8 cellular contexts compared by ENCODE assay signal in the genomic region with DNA sequence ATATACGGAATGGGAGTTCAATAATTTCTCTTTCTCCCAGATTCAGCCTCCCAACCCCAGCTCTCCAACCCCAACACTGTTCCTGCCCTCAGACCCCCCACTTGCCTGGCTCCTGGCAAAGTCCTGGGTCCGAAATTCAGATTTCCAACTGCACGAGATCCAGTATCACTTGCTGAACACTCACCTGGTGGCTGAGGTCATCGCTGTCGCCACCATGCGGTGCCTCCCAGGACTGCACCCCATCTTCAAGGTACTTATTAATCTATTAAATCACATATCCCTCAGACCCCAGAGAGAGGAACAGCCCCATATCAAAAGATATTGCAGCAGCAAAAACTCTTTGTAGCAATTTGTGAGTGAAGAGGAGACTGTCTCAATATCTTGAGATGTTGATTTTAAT. TPM values are rescaled to one million over a fixed set of nuclear protein-coding genes. Genes with fewer than 3 reads are reported as not detected.
A peak's percentile ranks its signal among the peaks of the same experiment; 100 is the strongest.
DNase-seq lines count a peak whose midpoint lies in the region; TF ChIP-seq lines count a peak whose summit lies in the region.

No MANE protein-coding gene starts in this region.

- TF ChIP-seq POLR2A in spleen (IDR thresholded peaks at IDR 0.05) = no peak

- peak overlapping the region; percentile 59 for H3K27ac Mint-ChIP-seq in endodermal cell
- H3K27ac Mint-ChIP-seq in activated T-helper 1 cell treated with anti-CD3 and anti-CD28 coated beads, Interleukin-12 subunit alpha, Interleukin-12 subunit beta, Interleukin-2, Interleukin-4 antibody, amounts not matched to agents 30 ng/mL and 10 ng/mL and 1 ng/mL, durations not matched to agents 14 hours and 24 hours and 36 hours = no peak overlapping the region

- no peaks in the 10 kb centered on the region; the same call in 1 of the 2 replicates for H3K36me3 ChIP-seq in SU-DHL-6 (ENCODE audit: low read length)
- peaks cover 36% of the 10 kb centered on the region for H3K36me3 ChIP-seq in endodermal cell (ENCODE audit: control insufficient read depth, insufficient read depth, low read length)
- peaks cover 2 to 83% (median 57%) of the 10 kb centered on the region in 6 donors for H3K36me3 ChIP-seq in spleen

- H3K4me3 Mint-ChIP-seq in endodermal cell = no peak overlapping the region
- no peak overlapping the region for H3K4me3 Mint-ChIP-seq in activated T-helper 1 cell treated with anti-CD3 and anti-CD28 coated beads, Interleukin-12 subunit alpha, Interleukin-12 subunit beta, Interleukin-2, Interleukin-4 antibody, amounts not matched to agents 30 ng/mL and 10 ng/mL and 1 ng/mL, durations not matched to agents 14 hours and 24 hours and 36 hours

- intact Hi-C loops in spleen (cut with DNase I; ENCODE audit: low total_unique reads) (loop anchor here (10.0 kb wide), 1 partner anchor 337 kb away; no protein-coding TSS in a partner anchor), posterior vena cava (cut with DNase I) (loop anchor here (5.0 to 10.0 kb wide), 2 partner anchors 89 to 337 kb away; no protein-coding TSS in a partner anchor)
- intact Hi-C loops in activated T-helper 1 cell treated with anti-CD3 and anti-CD28 coated beads, Interleukin-12 subunit alpha, Interleukin-12 subunit beta, Interleukin-2, Interleukin-4 antibody, amounts not matched to agents 30 ng/mL and 10 ng/mL and 1 ng/mL, durations not matched to agents 14 hours and 24 hours and 36 hours (cut with micrococcal nuclease) = no loop called here

- H3K27me3 Mint-ChIP-seq in endodermal cell (ENCODE audit: insufficient read depth) = peaks cover 13% of the 10 kb centered on the region
- H3K27me3 Mint-ChIP-seq in activated T-helper 1 cell treated with anti-CD3 and anti-CD28 coated beads, Interleukin-12 subunit alpha, Interleukin-12 subunit beta, Interleukin-2, Interleukin-4 antibody, amounts not matched to agents 30 ng/mL and 10 ng/mL and 1 ng/mL, durations not matched to agents 14 hours and 24 hours and 36 hours (ENCODE audit: insufficient read depth) = no peaks in the 10 kb centered on the region

- H3K4me1 ChIP-seq in endodermal cell (ENCODE audit: control insufficient read depth, insufficient read depth, low read length) = no peaks in the 10 kb centered on the region
- peaks cover 0 to 15% (median 10%) of the 10 kb centered on the region in 6 donors for H3K4me1 ChIP-seq in spleen

- TF ChIP-seq CTCF in GM12874 (IDR thresholded peaks at IDR 0.05; ENCODE audit: insufficient read depth, low read depth, low read length) (peak; percentile 31; the same call in 1 of the 2 replicates), SU-DHL-6 (IDR thresholded peaks at IDR 0.05; ENCODE audit: insufficient read depth, low read length, poor library complexity, severe bottlenecking) (peak; percentile 57), endodermal cell (conservative IDR thresholded peaks at IDR 0.05) (peak; percentile 81), spleen (IDR thresholded peaks at IDR 0.05 in 8 of 11, conservative IDR thresholded peaks at IDR 0.05 in 3 of 11) (peak in 8 of 11 experiments; percentile 13 to 54 (median 46))

- H3K79me2 ChIP-seq in SU-DHL-6 (ENCODE audit: insufficient read depth, low read length) = peaks cover 10% of the 10 kb centered on the region

- H3K36me3 Mint-ChIP-seq in endodermal cell (ENCODE audit: low read depth) = peaks cover 46% of the 10 kb centered on the region
- peaks cover 36% of the 10 kb centered on the region for H3K36me3 Mint-ChIP-seq in activated T-helper 1 cell treated with anti-CD3 and anti-CD28 coated beads, Interleukin-12 subunit alpha, Interleukin-12 subunit beta, Interleukin-2, Interleukin-4 antibody, amounts not matched to agents 30 ng/mL and 10 ng/mL and 1 ng/mL, durations not matched to agents 14 hours and 24 hours and 36 hours (ENCODE audit: low read depth)

- WGBS in endodermal cell (ENCODE audit: insufficient coverage in 1 of 2, insufficient read length in 1 of 2), 2 experiments = 48 to 49% methylated on average over 5 to 6 of the region's 6 CpGs
- WGBS in spleen, 5 donors = 58 to 73% (median 70%) methylated on average over 6 of the region's 6 CpGs

- no peaks in the 10 kb centered on the region for H3K9me3 Mint-ChIP-seq in endodermal cell
- H3K9me3 Mint-ChIP-seq in activated T-helper 1 cell treated with anti-CD3 and anti-CD28 coated beads, Interleukin-12 subunit alpha, Interleukin-12 subunit beta, Interleukin-2, Interleukin-4 antibody, amounts not matched to agents 30 ng/mL and 10 ng/mL and 1 ng/mL, durations not matched to agents 14 hours and 24 hours and 36 hours = no peaks in the 10 kb centered on the region

- H3K27me3 ChIP-seq in SU-DHL-6 (ENCODE audit: low read length) (no peaks in the 10 kb centered on the region), endodermal cell (ENCODE audit: control insufficient read depth, insufficient read depth, low read length, poor library complexity, severe bottlenecking) (peaks cover 3% of the 10 kb centered on the region), spleen (replicated peaks in 1 of 7) (no peaks in the 10 kb centered on the region)

- peaks cover 3% of the 10 kb centered on the region; the same call in 1 of the 2 replicates for H4K20me1 ChIP-seq in SU-DHL-6 (ENCODE audit: low read depth, low read length)

- DNase-seq in endodermal cell (peak; percentile 90), spleen (no peak), DMS79 (lab: John Stamatoyannopoulos, UW) (no peak), ecto neural progenitor cell (ENCODE audit: low spot score) (no peak), posterior vena cava (ENCODE audit: low spot score) (no peak)
- DNase-seq in activated T-helper 1 cell treated with anti-CD3 and anti-CD28 coated beads, Interleukin-12 subunit alpha, Interleukin-12 subunit beta, Interleukin-2, Interleukin-4 antibody, amounts not matched to agents 30 ng/mL and 10 ng/mL and 1 ng/mL, durations not matched to agents 14 hours and 24 hours and 36 hours (ENCODE audit: low spot score) = no peak

- H2AFZ ChIP-seq in SU-DHL-6 (ENCODE audit: low read depth, low read length, severe bottlenecking) = no peak overlapping the region

- H3K4me1 Mint-ChIP-seq in endodermal cell = no peaks in the 10 kb centered on the region
- H3K4me1 Mint-ChIP-seq in activated T-helper 1 cell treated with anti-CD3 and anti-CD28 coated beads, Interleukin-12 subunit alpha, Interleukin-12 subunit beta, Interleukin-2, Interleukin-4 antibody, amounts not matched to agents 30 ng/mL and 10 ng/mL and 1 ng/mL, durations not matched to agents 14 hours and 24 hours and 36 hours (ENCODE audit: low read depth) = peaks cover 14% of the 10 kb centered on the region

- no peaks in the 10 kb centered on the region for H3K9me2 ChIP-seq in SU-DHL-6 (replicated peaks; ENCODE audit: insufficient read depth, low read length)

- no peak overlapping the region for H3K4me3 ChIP-seq in SU-DHL-6 (ENCODE audit: insufficient read depth, low read length, poor library complexity, severe bottlenecking)
- H3K4me3 ChIP-seq in endodermal cell (ENCODE audit: low read length) = no peak overlapping the region
- H3K4me3 ChIP-seq in spleen = no peak overlapping the region

- no peak overlapping the region for H3K4me2 ChIP-seq in SU-DHL-6 (ENCODE audit: low read depth, low read length, poor library complexity, severe bottlenecking)

- peaks cover 3% of the 10 kb centered on the region; the same call in 1 of the 2 replicates for H3F3A ChIP-seq in SU-DHL-6 (ENCODE audit: insufficient read depth)

- H3K27ac ChIP-seq in SU-DHL-6 (ENCODE audit: low read depth, low read length) (no peak overlapping the region), endodermal cell (ENCODE audit: low read depth, low read length) (no peak overlapping the region), spleen (no peak overlapping the region)

- H3K9ac ChIP-seq in SU-DHL-6 (ENCODE audit: low read length) (no peak overlapping the region), endodermal cell (ENCODE audit: extremely low read depth, low read length, poor library complexity, severe bottlenecking) (no peak overlapping the region)

- H3K9me3 ChIP-seq in SU-DHL-6 (ENCODE audit: insufficient read depth, low read length) = no peaks in the 10 kb centered on the region
- no peaks in the 10 kb centered on the region for H3K9me3 ChIP-seq in endodermal cell (ENCODE audit: control insufficient read depth, low read length)
- H3K9me3 ChIP-seq in spleen = no peaks in the 10 kb centered on the region

RNA-seq across cellular contexts. Expression of gene ALOX12, which starts 5.7 kb away (rescaled TPM):
- total RNA-seq in endodermal cell (under 1 TPM; 0.46 to 0.92 TPM), spleen (1 to 10 TPM in 6 of 7 donors, under 1 TPM in 1; 0.79 to 2.5 (median 1.4) TPM), posterior vena cava (under 1 TPM in 1 of 2 donors, not detected in 1; 0.14 TPM)
- polyA plus RNA-seq in endodermal cell (2013, experiment 1 of 2) = 0.18 TPM
- polyA plus RNA-seq in endodermal cell (2013, experiment 2 of 2) = not detected
- polyA plus RNA-seq in spleen = under 1 TPM; 0.15 to 0.35 (median 0.30) TPM
- not detected in 2 replicates for total RNA-seq in activated T-helper 1 cell treated with anti-CD3 and anti-CD28 coated beads, Interleukin-12 subunit alpha, Interleukin-12 subunit beta, Interleukin-2, Interleukin-4 antibody, amounts not matched to agents 30 ng/mL and 10 ng/mL and 1 ng/mL, durations not matched to agents 14 hours and 24 hours and 36 hours

RNA-seq across cellular contexts. Expression of gene RNASEK, which starts 10.9 kb away (rescaled TPM):
- 100 to 1,000 TPM; 233 to 277 TPM for total RNA-seq in endodermal cell
- 221 TPM for polyA plus RNA-seq in endodermal cell (2013, experiment 1 of 2)
- polyA plus RNA-seq in endodermal cell (2013, experiment 2 of 2) = 204 TPM
- 100 to 1,000 TPM; 224 to 335 (median 271) TPM for total RNA-seq in spleen
- polyA plus RNA-seq in spleen = 100 to 1,000 TPM; 369 to 504 (median 411) TPM
- total RNA-seq in activated T-helper 1 cell treated with anti-CD3 and anti-CD28 coated beads, Interleukin-12 subunit alpha, Interleukin-12 subunit beta, Interleukin-2, Interleukin-4 antibody, amounts not matched to agents 30 ng/mL and 10 ng/mL and 1 ng/mL, durations not matched to agents 14 hours and 24 hours and 36 hours = 140 and 144 TPM in 2 replicates
- total RNA-seq in posterior vena cava = 100 to 1,000 TPM; 153 to 154 TPM

RNA-seq across cellular contexts. Expression of gene BCL6B, which starts 21.3 kb away (rescaled TPM):
- total RNA-seq in endodermal cell (1 to 10 TPM; 2.9 to 7.0 TPM), spleen (10 to 100 TPM; 12.9 to 92.5 (median 23.2) TPM), posterior vena cava (10 to 100 TPM; 21.2 to 29.7 TPM)
- polyA plus RNA-seq in endodermal cell (2013, experiment 1 of 2) = 2.0 TPM
- 1.1 TPM for polyA plus RNA-seq in endodermal cell (2013, experiment 2 of 2)
- polyA plus RNA-seq in spleen = 10 to 100 TPM in 1 of 3 donors, 1 to 10 TPM in 2; 4.2 to 16.6 (median 6.9) TPM
- total RNA-seq in activated T-helper 1 cell treated with anti-CD3 and anti-CD28 coated beads, Interleukin-12 subunit alpha, Interleukin-12 subunit beta, Interleukin-2, Interleukin-4 antibody, amounts not matched to agents 30 ng/mL and 10 ng/mL and 1 ng/mL, durations not matched to agents 14 hours and 24 hours and 36 hours = 1.5 and 2.5 TPM in 2 replicates

RNA-seq across cellular contexts. Expression of gene SLC16A13, which starts 34.3 kb away (rescaled TPM):
- total RNA-seq in endodermal cell (10 to 100 TPM; 18.8 to 19.9 TPM), spleen (10 to 100 TPM in 2 of 7 donors, 1 to 10 TPM in 5; 4.0 to 15.3 (median 7.6) TPM), posterior vena cava (1 to 10 TPM; 1.5 to 1.6 TPM)
- polyA plus RNA-seq in endodermal cell (2013, experiment 1 of 2) = 4.3 TPM
- 4.3 TPM for polyA plus RNA-seq in endodermal cell (2013, experiment 2 of 2)
- 1 to 10 TPM; 1.7 to 5.4 (median 1.8) TPM for polyA plus RNA-seq in spleen
- 14.3 and 14.8 TPM in 2 replicates for total RNA-seq in activated T-helper 1 cell treated with anti-CD3 and anti-CD28 coated beads, Interleukin-12 subunit alpha, Interleukin-12 subunit beta, Interleukin-2, Interleukin-4 antibody, amounts not matched to agents 30 ng/mL and 10 ng/mL and 1 ng/mL, durations not matched to agents 14 hours and 24 hours and 36 hours

RNA-seq across cellular contexts. Expression of gene SLC16A11, which starts 42.3 kb away (rescaled TPM):
- total RNA-seq in endodermal cell (under 1 TPM; 0.24 to 0.44 TPM), spleen (1 to 10 TPM in 5 of 7 donors, under 1 TPM in 1, not detected in 1; 0.51 to 3.6 (median 2.9) TPM), posterior vena cava (1 to 10 TPM in 1 of 2 donors, under 1 TPM in 1; 0.52 to 1.3 TPM)
- 0.43 TPM for polyA plus RNA-seq in endodermal cell (2013, experiment 1 of 2)
- 0.54 TPM for polyA plus RNA-seq in endodermal cell (2013, experiment 2 of 2)
- 1 to 10 TPM; 1.9 to 3.9 (median 2.1) TPM for polyA plus RNA-seq in spleen
- total RNA-seq in activated T-helper 1 cell treated with anti-CD3 and anti-CD28 coated beads, Interleukin-12 subunit alpha, Interleukin-12 subunit beta, Interleukin-2, Interleukin-4 antibody, amounts not matched to agents 30 ng/mL and 10 ng/mL and 1 ng/mL, durations not matched to agents 14 hours and 24 hours and 36 hours = 0.34 and 0.47 TPM in 2 replicates

Comparison
In these comparisons a context has a peak if more than half of its experiments do, and no peak if none do; other contexts are left out.
1. CTCF ChIP-seq: peak in every context shown above with its lines; median percentile 81 in endodermal cell; 57 in SU-DHL-6; 46 in spleen; 31 in GM12874.